8 cellular contexts compared by ENCODE assay signal in the genomic region with DNA sequence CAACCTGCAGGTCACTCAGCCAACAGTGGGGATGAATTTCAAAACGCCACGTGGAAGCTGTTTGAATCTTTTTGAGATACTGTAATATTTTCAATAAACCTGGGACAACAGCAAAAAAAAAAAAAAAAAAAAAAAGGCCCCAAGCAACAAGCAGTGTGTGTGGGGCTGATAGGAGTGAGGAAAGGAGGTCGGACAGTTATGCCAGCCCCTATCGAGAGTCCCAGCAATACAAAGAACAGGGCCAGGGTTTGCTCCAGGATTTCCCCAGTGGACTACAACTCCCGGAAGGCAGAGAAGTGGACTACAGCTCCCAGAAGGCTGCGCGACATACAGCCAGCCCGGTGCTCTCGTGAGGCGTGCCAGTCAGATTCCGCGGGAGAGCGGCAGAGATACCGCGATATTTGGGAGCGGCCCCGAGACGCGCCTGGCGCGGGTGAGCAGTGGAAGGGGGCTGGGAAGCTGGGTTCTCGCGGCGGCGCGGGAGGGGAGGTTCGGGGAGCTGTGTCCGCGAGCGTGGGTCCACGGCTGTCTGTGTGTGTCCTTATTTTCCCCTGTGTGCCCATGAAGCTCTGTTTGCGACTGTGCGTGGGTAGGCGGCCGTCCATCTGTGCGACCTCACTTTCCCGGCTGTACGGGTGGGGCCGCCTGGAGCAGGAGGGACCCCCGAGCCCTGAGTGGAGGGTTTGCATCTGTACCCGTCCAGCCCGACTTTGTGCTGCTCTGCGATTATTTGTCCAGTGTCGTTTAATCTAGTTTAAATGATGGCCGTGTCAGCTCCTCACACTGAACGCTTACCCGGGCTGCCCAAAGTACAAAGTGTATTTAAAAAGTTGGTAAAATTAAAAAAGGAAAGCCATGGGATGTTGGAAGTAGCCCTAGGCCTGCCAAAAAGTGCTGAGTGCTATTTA. TPM values are rescaled to one million over a fixed set of nuclear protein-coding genes. Genes with fewer than 3 reads are reported as not detected.
DNase-seq lines count a peak whose midpoint lies in the region; ATAC-seq and TF ChIP-seq lines count a peak whose summit lies in the region.

A gene with protein sequence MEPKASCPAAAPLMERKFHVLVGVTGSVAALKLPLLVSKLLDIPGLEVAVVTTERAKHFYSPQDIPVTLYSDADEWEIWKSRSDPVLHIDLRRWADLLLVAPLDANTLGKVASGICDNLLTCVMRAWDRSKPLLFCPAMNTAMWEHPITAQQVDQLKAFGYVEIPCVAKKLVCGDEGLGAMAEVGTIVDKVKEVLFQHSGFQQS (plus strand): TSS at position 397 of the 908 bp plus-strand sequence. CDS start 4,729 bp downstream, outside the sequence.

- in situ Hi-C loops in HAP-1 (cut with MboI; ENCODE audit: low sequenced_read_pairs): loop anchor here (10.0 kb wide), 1 partner anchor 661 kb away; no protein-coding TSS in a partner anchor

- H3K27me3 Mint-ChIP-seq in nephron progenitor cell (ENCODE audit: low read depth, poor library complexity): peaks cover 4% of the 10 kb centered on the region
- no peaks in the 10 kb centered on the region for H3K27me3 Mint-ChIP-seq in stimulated activated naive CD8-positive, alpha-beta T cell treated with anti-CD3 and anti-CD28 coated beads, Interleukin-15, amount 100 ng/mL, for 72 hours

- H3K4me1 ChIP-seq in HAP-1 (peaks cover 5% of the 10 kb centered on the region), MM.1S (ENCODE audit: low read length) (peaks cover 42% of the 10 kb centered on the region)

- H2AFZ ChIP-seq in MM.1S (ENCODE audit: low read length): no peak within 1 kb of the TSS

- TF ChIP-seq CTCF in MM.1S (IDR thresholded peaks at IDR 0.05; ENCODE audit: low read length) (no peak), fibroblast of the aortic adventitia (IDR thresholded peaks at IDR 0.05; ENCODE audit: insufficient read depth, low read length) (no peak), nephron progenitor cell (IDR thresholded peaks at IDR 0.05) (no peak)

- H3F3A ChIP-seq in MM.1S (ENCODE audit: insufficient read depth, low read length): peaks cover 38% of the 10 kb centered on the region

- no peaks in the 10 kb centered on the region for H4K20me1 ChIP-seq in MM.1S (ENCODE audit: insufficient read depth, low read length)

- H3K4me3 ChIP-seq in HAP-1 (peak within 1 kb of the TSS; percentile 96), MM.1S (ENCODE audit: low read length) (peak within 1 kb of the TSS; percentile 91), fibroblast of the aortic adventitia (ENCODE audit: low read depth, low read length) (peak within 1 kb of the TSS; percentile 99)

- no peaks in the 10 kb centered on the region; the same call in 1 of the 2 replicates for H3K9me3 ChIP-seq in HAP-1
- H3K9me3 ChIP-seq in MM.1S (replicated peaks; ENCODE audit: insufficient read depth, low read length): no peaks in the 10 kb centered on the region

- H3K27ac ChIP-seq in MM.1S (ENCODE audit: low read length): peak within 1 kb of the TSS; percentile 72

- no peaks in the 10 kb centered on the region for H3K9me2 ChIP-seq in MM.1S (replicated peaks; ENCODE audit: insufficient read depth, low read length)

- H3K9ac ChIP-seq in MM.1S (ENCODE audit: low read length): peak within 1 kb of the TSS; percentile 99

- no peaks in the 10 kb centered on the region for H3K9me3 Mint-ChIP-seq in nephron progenitor cell
- no peaks in the 10 kb centered on the region for H3K9me3 Mint-ChIP-seq in stimulated activated naive CD8-positive, alpha-beta T cell treated with anti-CD3 and anti-CD28 coated beads, Interleukin-15, amount 100 ng/mL, for 72 hours

- no peak within 1 kb of the TSS for H3K27ac Mint-ChIP-seq in nephron progenitor cell
- peak within 1 kb of the TSS; percentile 99 for H3K27ac Mint-ChIP-seq in stimulated activated naive CD8-positive, alpha-beta T cell treated with anti-CD3 and anti-CD28 coated beads, Interleukin-15, amount 100 ng/mL, for 72 hours

- peak; percentile 100 for ATAC-seq in stimulated activated naive CD8-positive, alpha-beta T cell treated with anti-CD3 and anti-CD28 coated beads, Interleukin-15, amount 100 ng/mL, for 72 hours

- H3K27me3 ChIP-seq in HAP-1 (ENCODE audit: low read depth) (no peaks in the 10 kb centered on the region), MM.1S (replicated peaks; ENCODE audit: insufficient read depth, low read length) (no peaks in the 10 kb centered on the region)

- H3K79me2 ChIP-seq in MM.1S (ENCODE audit: low read length): peaks cover 42% of the 10 kb centered on the region

- H3K36me3 ChIP-seq in HAP-1 (replicated peaks): peaks cover 10% of the 10 kb centered on the region
- no peaks in the 10 kb centered on the region for H3K36me3 ChIP-seq in MM.1S (replicated peaks; ENCODE audit: insufficient read depth, low read length)

- H3K4me3 Mint-ChIP-seq in nephron progenitor cell: peak within 1 kb of the TSS; percentile 97
- H3K4me3 Mint-ChIP-seq in stimulated activated naive CD8-positive, alpha-beta T cell treated with anti-CD3 and anti-CD28 coated beads, Interleukin-15, amount 100 ng/mL, for 72 hours: peak within 1 kb of the TSS; percentile 94 to 97

- peak within 1 kb of the TSS; percentile 88 for H3K4me2 ChIP-seq in MM.1S (ENCODE audit: low read depth, low read length)

- DNase-seq in ELR (ENCODE audit: low read depth) (peak; percentile 96), HAP-1 (ENCODE audit: low spot score in 2 of 2) (peak; percentile 100), MM.1S (peak; percentile 98), SIG-M5 (lab: John Stamatoyannopoulos, UW) (peak; percentile 73), activated gamma-delta T cell (lab: John Stamatoyannopoulos, UW) (peak; percentile 77), fibroblast of the aortic adventitia (ENCODE audit: low read depth) (peak; percentile 95), nephron progenitor cell (peak; percentile 93)
- peak; percentile 93 to 96 for DNase-seq in stimulated activated naive CD8-positive, alpha-beta T cell treated with anti-CD3 and anti-CD28 coated beads, Interleukin-15, amount 100 ng/mL, for 72 hours

- H3K36me3 Mint-ChIP-seq in nephron progenitor cell (ENCODE audit: low read depth): no peaks in the 10 kb centered on the region

- H3K4me1 Mint-ChIP-seq in nephron progenitor cell: peaks cover 30% of the 10 kb centered on the region
- peaks cover 41% of the 10 kb centered on the region for H3K4me1 Mint-ChIP-seq in stimulated activated naive CD8-positive, alpha-beta T cell treated with anti-CD3 and anti-CD28 coated beads, Interleukin-15, amount 100 ng/mL, for 72 hours

RNA-seq across cellular contexts. Expression of the gene that starts here (rescaled TPM):
- total RNA-seq in fibroblast of the aortic adventitia (ENCODE audit: low replicate concordance): 2.5 and 11.8 TPM in 2 replicates

Comparison
In these comparisons a context has a peak if more than half of its experiments do, and no peak if none do; other contexts are left out.
1. Peak in every context shown above with its lines: DNase-seq, ATAC-seq, H3K4me3 ChIP-seq and H3K27ac ChIP-seq.